Comparison of ENCODE assay signal across 19 cellular contexts in the genomic region with DNA sequence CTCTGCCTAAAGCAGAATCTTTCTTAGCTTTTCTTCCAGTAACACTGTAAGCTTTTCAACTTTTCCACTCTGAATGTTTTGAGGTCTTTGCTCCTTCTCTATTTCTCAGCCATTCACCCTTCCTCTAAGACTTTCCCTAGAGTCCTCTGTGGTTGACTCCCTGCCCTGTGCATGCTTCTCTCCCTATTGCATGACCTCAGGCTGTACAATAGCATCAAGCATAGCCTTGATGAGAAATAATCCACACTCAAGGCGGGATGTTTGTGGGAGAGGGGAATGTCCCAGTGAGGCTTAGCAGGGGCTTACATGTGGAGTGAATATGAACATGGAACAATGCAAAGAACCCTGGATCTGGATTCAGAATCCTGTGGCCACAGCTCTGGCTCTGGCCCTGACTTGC. TPM values are rescaled to one million over a fixed set of nuclear protein-coding genes. Genes with fewer than 3 reads are reported as not detected.
"Had no signal": no experiment of that assay in that cellular context is flagged by ENCODE, and none has a peak within 500 bp of the region (broad histone marks: within the 10 kb centered on the region; RNA-seq: fewer than 3 reads in every experiment).

No MANE protein-coding gene starts in this region.

- H3K36me3 ChIP-seq: brain microvascular endothelial cell, left lung, SJSA1, upper lobe of left lung had no signal

- H3K9me3 ChIP-seq: left lung, SJSA1, testis, upper lobe of left lung had no signal

- H3K4me3 ChIP-seq: left lung, SJSA1, testis, upper lobe of left lung had no signal

- H3K4me1 ChIP-seq: SJSA1, testis had no signal

- H3K27me3 ChIP-seq: brain microvascular endothelial cell, left lung, testis, upper lobe of left lung had no signal

- DNase-seq: activated B cell treated with CpG ODN at 0.5 μM for 24 hours; activated CD4-positive, alpha-beta T cell treated with anti-CD3 and anti-CD28 coated beads for 48 hours; activated CD8-positive, alpha-beta memory T cell treated with anti-CD3 and anti-CD28 coated beads, Interleukin-2, amount 50 U/mL, for 4 hours; activated CD8-positive, alpha-beta T cell treated with anti-CD3 and anti-CD28 coated beads, Interleukin-2, amount 10 ng/mL, durations not matched to agents 7 days and 5 days; activated effector memory CD4-positive, alpha-beta T cell treated with anti-CD3 and anti-CD28 coated beads, Interleukin-2, amount 50 U/mL, for 16 hours; activated T-cell treated with anti-CD3 and anti-CD28 coated beads, Interleukin-2, amount 50 U/mL, for 48 hours; amygdala; brain microvascular endothelial cell; dermis blood vessel endothelial cell; hippocampal formation; kidney; left lung; small intestine; SW 1271; testis; upper lobe of left lung had no signal

- H3K27ac ChIP-seq: brain microvascular endothelial cell, epithelial cell of prostate, left lung, SJSA1, testis, upper lobe of left lung had no signal

RNA-seq across cellular contexts. Expression of a gene that starts 48.4 kb away (rescaled TPM):
- total RNA-seq: activated B cell treated with CpG ODN at 0.5 μM for 24 hours; T-helper 2 cell treated with Interferon-gamma antibody and Interleukin-4, amounts not matched to agents 100 ng/mL and 5 ng/mL, for 36 hours had no signal
